ENCODE assay signal across 30 cellular contexts in genomic region chr9:116332090-116332489, GRCh38.
"Had no signal": no experiment of that assay in that cellular context is flagged by ENCODE, and none has a peak within 500 bp of the region (broad histone marks: within the 10 kb centered on the region; RNA-seq: fewer than 3 reads in every experiment).

No MANE protein-coding gene starts in this region.

- H3K79me2 ChIP-seq: parathyroid adenoma had no signal

- H2AFZ ChIP-seq: parathyroid adenoma had no signal

- H3K4me3 ChIP-seq: ovary, psoas muscle, right lobe of liver, sigmoid colon, stomach, thoracic aorta, thyroid gland, transverse colon, upper lobe of right lung, uterus had no signal

- FAIRE-seq: small intestine had no signal

- H3K36me3 ChIP-seq: neutrophil, ovary, right lobe of liver, sigmoid colon, thoracic aorta, thyroid gland, transverse colon, upper lobe of right lung, uterus had no signal

- H3K27ac ChIP-seq: neutrophil, ovary, parathyroid adenoma, psoas muscle, right lobe of liver, sigmoid colon, stomach, thoracic aorta, thyroid gland, transverse colon, upper lobe of right lung, uterus had no signal

- H3K9me3 Mint-ChIP-seq: nephron progenitor cell; neural crest cell; stimulated activated effector memory CD8-positive, alpha-beta T cell treated with anti-CD3 and anti-CD28 coated beads, Interleukin-12 subunit alpha, Interleukin-12 subunit beta, amount 100 ng/mL, for 72 hours; stimulated activated naive B cell treated with anti-CD40 and anti-IgM and Interleukin-4, amounts not matched to agents 10 μg/mL and 1 μg/mL and 100 μg/mL, for 72 hours; type B pancreatic cell had no signal

- H3K27me3 ChIP-seq: ovary, right lobe of liver, sigmoid colon, thyroid gland, transverse colon, upper lobe of right lung, uterus had no signal

- H3K4me1 Mint-ChIP-seq: naive thymus-derived CD8-positive, alpha-beta T cell; stimulated activated effector memory CD8-positive, alpha-beta T cell treated with anti-CD3 and anti-CD28 coated beads, Interleukin-12 subunit alpha, Interleukin-12 subunit beta, amount 100 ng/mL, for 72 hours; stimulated activated naive B cell treated with anti-CD40 and anti-IgM and Interleukin-4, amounts not matched to agents 10 μg/mL and 1 μg/mL and 100 μg/mL, for 72 hours had no signal

- ATAC-seq: naive thymus-derived CD8-positive, alpha-beta T cell; psoas muscle; right cardiac atrium; right lobe of liver; stimulated activated effector memory CD8-positive, alpha-beta T cell treated with anti-CD3 and anti-CD28 coated beads, Interleukin-12 subunit alpha, Interleukin-12 subunit beta, amount 100 ng/mL, for 72 hours; stimulated activated naive B cell treated with anti-CD40 and anti-IgM and Interleukin-4, amounts not matched to agents 10 μg/mL and 1 μg/mL and 100 μg/mL, for 72 hours; upper lobe of right lung had no signal

- H3K9ac ChIP-seq: parathyroid adenoma had no signal

- H3K27me3 Mint-ChIP-seq: natural killer cell treated with Interleukin-12 subunit alpha and Interleukin-12 subunit beta and Interleukin-15 and Interleukin-18, amount 100 ng/mL, for 72 hours; stimulated activated naive CD8-positive, alpha-beta T cell treated with anti-CD3 and anti-CD28 coated beads, Interleukin-15, Interleukin-2, amounts not matched to agents 100 ng/mL and 50 ng/mL, for 24 hours; type B pancreatic cell had no signal

- H3K27ac Mint-ChIP-seq: naive thymus-derived CD8-positive, alpha-beta T cell; natural killer cell treated with Interleukin-12 subunit alpha and Interleukin-12 subunit beta and Interleukin-15 and Interleukin-18, amount 100 ng/mL, for 72 hours; nephron progenitor cell; progenitor cell of endocrine pancreas; stimulated activated effector memory CD8-positive, alpha-beta T cell treated with anti-CD3 and anti-CD28 coated beads, Interleukin-12 subunit alpha, Interleukin-12 subunit beta, amount 100 ng/mL, for 72 hours; stimulated activated naive B cell treated with anti-CD40 and anti-IgM and Interleukin-4, amounts not matched to agents 10 μg/mL and 1 μg/mL and 100 μg/mL, for 72 hours; stimulated activated naive CD8-positive, alpha-beta T cell treated with anti-CD3 and anti-CD28 coated beads, Interleukin-15, Interleukin-2, amounts not matched to agents 100 ng/mL and 50 ng/mL, for 24 hours; type B pancreatic cell had no signal

- H3K9me3 ChIP-seq: neutrophil, ovary, psoas muscle, right lobe of liver, sigmoid colon, stomach, thoracic aorta, thyroid gland, transverse colon, upper lobe of right lung, uterus had no signal

- H3K4me1 ChIP-seq: parathyroid adenoma, upper lobe of right lung, uterus had no signal

- DNase-seq: naive thymus-derived CD8-positive, alpha-beta T cell; nephron progenitor cell; nucleus accumbens; ovary; posterior cingulate gyrus; psoas muscle; right cardiac atrium; right lobe of liver; sigmoid colon; small intestine; stimulated activated CD4-positive, alpha-beta T cell treated with anti-CD3 and anti-CD28 coated beads, Interleukin-15, amount 100 ng/mL, for 24 hours; stimulated activated CD4-positive, alpha-beta T cell treated with anti-CD3 and anti-CD28 coated beads, Interleukin-2, amount 100 ng/mL, for 24 hours; stimulated activated CD4-positive, alpha-beta T cell treated with anti-CD3 and anti-CD28 coated beads, Interleukin-2, amount 100 ng/mL, for 48 hours; stimulated activated CD4-positive, alpha-beta T cell treated with anti-CD3 and anti-CD28 coated beads, Interleukin-4, amount 100 ng/mL, for 24 hours; stimulated activated naive B cell treated with anti-CD40 and anti-IgM and Interleukin-4, amounts not matched to agents 10 μg/mL and 1 μg/mL and 100 μg/mL, for 72 hours; stimulated activated naive CD4-positive, alpha-beta T cell treated with Interleukin-2 at 50 U/mL for 16 hours; stomach; thyroid gland; transverse colon; upper lobe of right lung; uterus had no signal

- H3K36me3 Mint-ChIP-seq: naive thymus-derived CD8-positive, alpha-beta T cell; natural killer cell treated with Interleukin-12 subunit alpha and Interleukin-12 subunit beta and Interleukin-15 and Interleukin-18, amount 100 ng/mL, for 72 hours; stimulated activated effector memory CD8-positive, alpha-beta T cell treated with anti-CD3 and anti-CD28 coated beads, Interleukin-12 subunit alpha, Interleukin-12 subunit beta, amount 100 ng/mL, for 72 hours; stimulated activated naive B cell treated with anti-CD40 and anti-IgM and Interleukin-4, amounts not matched to agents 10 μg/mL and 1 μg/mL and 100 μg/mL, for 72 hours had no signal

- H3K4me3 Mint-ChIP-seq: naive thymus-derived CD8-positive, alpha-beta T cell; natural killer cell treated with Interleukin-12 subunit alpha and Interleukin-12 subunit beta and Interleukin-15 and Interleukin-18, amount 100 ng/mL, for 72 hours; nephron progenitor cell; neural crest cell; stimulated activated effector memory CD8-positive, alpha-beta T cell treated with anti-CD3 and anti-CD28 coated beads, Interleukin-12 subunit alpha, Interleukin-12 subunit beta, amount 100 ng/mL, for 72 hours; stimulated activated naive B cell treated with anti-CD40 and anti-IgM and Interleukin-4, amounts not matched to agents 10 μg/mL and 1 μg/mL and 100 μg/mL, for 72 hours; stimulated activated naive CD8-positive, alpha-beta T cell treated with anti-CD3 and anti-CD28 coated beads, Interleukin-15, Interleukin-2, amounts not matched to agents 100 ng/mL and 50 ng/mL, for 24 hours; type B pancreatic cell had no signal
